In genomic region chr21:14259669-14260458, GRCh38 we compare ENCODE assay signal across 9 cellular contexts.
A peak's percentile ranks its signal among the peaks of the same experiment; 100 is the strongest.
DNase-seq lines count a peak whose midpoint lies in the region; ATAC-seq and TF ChIP-seq lines count a peak whose summit lies in the region.
"Had no signal": no experiment of that assay in that cellular context is flagged by ENCODE, and none has a peak within 500 bp of the region (broad histone marks: within the 10 kb centered on the region; RNA-seq: fewer than 3 reads in every experiment).

No MANE protein-coding gene starts in this region.

- H3K9me3 ChIP-seq in MM.1S (replicated peaks; ENCODE audit: insufficient read depth, low read length) = no peaks in the 10 kb centered on the region

- ATAC-seq in GM18511 (IDR thresholded peaks at IDR 0.05; ENCODE audit: unreplicated experiment) (peak; percentile 73), GM21737 (IDR thresholded peaks at IDR 0.05; ENCODE audit: unreplicated experiment) (no peak)

- H3K4me3 ChIP-seq in MM.1S (ENCODE audit: low read length) = no peak overlapping the region

- H2AFZ ChIP-seq in MM.1S (ENCODE audit: low read length) = no peak overlapping the region

- no peaks in the 10 kb centered on the region for H3K79me2 ChIP-seq in MM.1S (ENCODE audit: low read length)

- H3K27me3 ChIP-seq in MM.1S (replicated peaks; ENCODE audit: insufficient read depth, low read length) = no peaks in the 10 kb centered on the region

- H3K4me1 ChIP-seq in MM.1S (ENCODE audit: low read length) = no peaks in the 10 kb centered on the region; the same call in 1 of the 2 replicates

- H4K20me1 ChIP-seq in MM.1S (ENCODE audit: insufficient read depth, low read length) = no peaks in the 10 kb centered on the region

- peak; percentile 8 for DNase-seq in AG09319 (ENCODE audit: extremely low read depth, low read depth)
- peak; percentile 18 for DNase-seq in MM.1S
- peak; percentile 29 for DNase-seq in SKM-1 (lab: John Stamatoyannopoulos, UW; ENCODE audit: unreplicated experiment)
- DNase-seq in foreskin melanocyte = peak; percentile 50
- DNase-seq in pons (ENCODE audit: low spot score) = peak; percentile 84
- no peak for DNase-seq in NK-92 treated with Interleukin-12 subunit alpha and Interleukin-12 subunit beta, amount 100 ng/mL, for 24 hours (lab: John Stamatoyannopoulos, UW)

- H3K27ac ChIP-seq in MM.1S (ENCODE audit: low read length) = no peak overlapping the region
- H3K27ac ChIP-seq: epithelial cell of prostate had no signal

- no peak overlapping the region for H3K9ac ChIP-seq in MM.1S (ENCODE audit: low read length)

- H3K9me2 ChIP-seq in MM.1S (replicated peaks; ENCODE audit: insufficient read depth, low read length) = no peaks in the 10 kb centered on the region

- H3F3A ChIP-seq in MM.1S (ENCODE audit: insufficient read depth, low read length) = no peaks in the 10 kb centered on the region

- no peaks in the 10 kb centered on the region for H3K36me3 ChIP-seq in MM.1S (replicated peaks; ENCODE audit: insufficient read depth, low read length)

- peak; percentile 50 for TF ChIP-seq CTCF in AG09319 (IDR thresholded peaks at IDR 0.05; ENCODE audit: low read depth, low read length)
- TF ChIP-seq CTCF in MM.1S (IDR thresholded peaks at IDR 0.05; ENCODE audit: low read length) = peak; percentile 62

- no peak overlapping the region for H3K4me2 ChIP-seq in MM.1S (ENCODE audit: low read depth, low read length)
